In the genomic region with DNA sequence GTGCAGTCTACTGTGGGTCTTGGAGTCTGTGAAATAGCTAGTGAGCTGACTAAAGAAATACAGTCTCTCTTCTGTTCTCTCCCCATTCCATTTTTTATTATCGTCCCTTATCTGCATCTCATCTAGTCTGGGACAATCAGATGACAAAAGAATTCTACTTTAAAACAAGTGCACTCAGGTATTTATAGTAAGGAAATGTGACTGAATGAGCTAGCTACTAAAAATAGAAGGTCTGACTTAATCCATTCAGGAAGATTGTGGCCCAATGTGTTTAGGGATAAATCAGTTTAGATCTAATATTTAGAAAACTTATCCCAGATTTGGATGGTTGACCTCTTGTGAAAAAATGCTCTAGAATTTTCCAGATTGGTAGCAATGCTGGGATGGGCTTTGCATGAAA, we compare ENCODE assay signal across 8 cellular contexts.
"Had no signal": no experiment of that assay in that cellular context is flagged by ENCODE, and none has a peak within 500 bp of the region (broad histone marks: within the 10 kb centered on the region; RNA-seq: fewer than 3 reads in every experiment).

No MANE protein-coding gene starts in this region.

- ATAC-seq: HCT116, HepG2 had no signal

- H3K9me3 ChIP-seq: HAP-1 had no signal

- H3K9ac ChIP-seq: GM23248 had no signal

- H3K4me3 ChIP-seq: GM23248, HAP-1 had no signal

- H3K27ac ChIP-seq: GM23248, HL-60 had no signal

- H3K4me1 ChIP-seq: HAP-1 had no signal

- DNase-seq: GM23248, GOT3, H7, HFFc6 had no signal

- H2AFZ ChIP-seq: GM23248 had no signal

- H3K36me3 ChIP-seq: HAP-1 had no signal
